In genomic region chr22:20729194-20729593, GRCh38 we compare ENCODE assay signal across 35 cellular contexts. TPM values are rescaled to one million over a fixed set of nuclear protein-coding genes. Genes with fewer than 3 reads are reported as not detected.
"Had no signal": no experiment of that assay in that cellular context is flagged by ENCODE, and none has a peak within 500 bp of the region (broad histone marks: within the 10 kb centered on the region; RNA-seq: fewer than 3 reads in every experiment).

No MANE protein-coding gene starts in this region.

- H3K4me2 ChIP-seq: smooth muscle cell had no signal

- FAIRE-seq: endometrium, islet of Langerhans, pancreas had no signal

- H3K4me3 ChIP-seq: adrenal gland, ascending aorta, cardiac muscle cell, esophagus squamous epithelium, pancreas, psoas muscle, smooth muscle cell, thyroid gland, upper lobe of left lung, vagina had no signal

- H3K27me3 ChIP-seq: adrenal gland, ascending aorta, cardiac muscle cell, esophagus squamous epithelium, pancreas, thyroid gland, upper lobe of left lung, vagina had no signal

- ATAC-seq: pancreas; psoas muscle; stimulated activated memory B cell treated with anti-CD40 and anti-IgM and Interleukin-4, amounts not matched to agents 10 μg/mL and 1 μg/mL and 100 μg/mL, for 72 hours; stimulated activated naive CD8-positive, alpha-beta T cell treated with anti-CD3 and anti-CD28 coated beads, Interleukin-15, amount 100 ng/mL, for 72 hours had no signal

- H3K9me3 ChIP-seq: adrenal gland, ascending aorta, esophagus squamous epithelium, pancreas, psoas muscle, thyroid gland, upper lobe of left lung, vagina had no signal

- H3K27ac ChIP-seq: adrenal gland, ascending aorta, cardiac muscle cell, epithelial cell of prostate, esophagus squamous epithelium, pancreas, psoas muscle, thyroid gland, upper lobe of left lung, vagina had no signal

- H3K4me1 ChIP-seq: adrenal gland, ascending aorta, esophagus squamous epithelium, pancreas, psoas muscle, thyroid gland, upper lobe of left lung, vagina had no signal

- DNase-seq: activated CD4-positive, alpha-beta memory T cell treated with anti-CD3 and anti-CD28 coated beads for 36 hours; activated CD4-positive, alpha-beta T cell treated with anti-CD3 and anti-CD28 coated beads, Interleukin-2, amount 10 ng/mL, durations not matched to agents 24 days and 14 days; activated CD4-positive, CD25-positive, alpha-beta regulatory T cell treated with anti-CD3 and anti-CD28 coated beads, Interleukin-2, amount 50 U/mL, for 72 hours; activated CD8-positive, alpha-beta memory T cell treated with anti-CD3 and anti-CD28 coated beads, Interleukin-2, amount 50 U/mL, for 4 hours; activated effector memory CD4-positive, alpha-beta T cell treated with anti-CD3 and anti-CD28 coated beads, Interleukin-2, amount 50 U/mL, for 16 hours; activated naive CD4-positive, alpha-beta T cell treated with anti-CD3 and anti-CD28 coated beads for 36 hours; activated naive CD8-positive, alpha-beta T cell treated with anti-CD3 and anti-CD28 coated beads for 36 hours; activated T-cell treated with anti-CD3 and anti-CD28 coated beads, Interleukin-2, amount 50 U/mL, for 1 hour; effector CD8-positive, alpha-beta T cell; esophagus squamous epithelium; foreskin melanocyte; naive B cell; nephron progenitor cell; psoas muscle; stimulated activated CD4-positive, alpha-beta T cell treated with anti-CD3 and anti-CD28 coated beads, Interleukin-1b, Interleukin-23, amount 100 ng/mL, for 48 hours; stimulated activated CD4-positive, alpha-beta T cell treated with anti-CD3 and anti-CD28 coated beads, Interleukin-4, amount 100 ng/mL, for 4 hours; stimulated activated CD8-positive, alpha-beta memory T cell treated with anti-CD3 and anti-CD28 coated beads, Interleukin-4, amount 100 ng/mL, for 48 hours; stimulated activated naive CD8-positive, alpha-beta T cell treated with anti-CD3 and anti-CD28 coated beads, Interleukin-15, amount 100 ng/mL, for 72 hours; T-helper 2 cell; thyroid gland; upper lobe of left lung had no signal

RNA-seq across cellular contexts. Expression of gene SERPIND1, which starts 44.7 kb away (rescaled TPM):
- total RNA-seq: activated CD4-positive, alpha-beta memory T cell treated with anti-CD3 and anti-CD28 coated beads for 36 hours; activated CD4-positive, alpha-beta T cell treated with anti-CD3 and anti-CD28 coated beads, Interleukin-2, amount 10 ng/mL, durations not matched to agents 24 days and 14 days; activated CD8-positive, alpha-beta memory T cell treated with anti-CD3 and anti-CD28 coated beads for 36 hours; activated naive CD4-positive, alpha-beta T cell treated with anti-CD3 and anti-CD28 coated beads for 36 hours; activated naive CD8-positive, alpha-beta T cell treated with anti-CD3 and anti-CD28 coated beads for 36 hours; activated T-helper 1 cell treated with anti-CD3 and anti-CD28 coated beads, Interleukin-12 subunit alpha, Interleukin-12 subunit beta, Interleukin-2, Interleukin-4 antibody, amounts not matched to agents 30 ng/mL and 10 ng/mL and 1 ng/mL, durations not matched to agents 14 hours and 24 hours and 36 hours; ascending aorta; lower leg skin; mesothelial cell of epicardium; psoas muscle; smooth muscle cell; vagina had no signal
